Comparison of ENCODE assay signal across 10 cellular contexts in the genomic region with DNA sequence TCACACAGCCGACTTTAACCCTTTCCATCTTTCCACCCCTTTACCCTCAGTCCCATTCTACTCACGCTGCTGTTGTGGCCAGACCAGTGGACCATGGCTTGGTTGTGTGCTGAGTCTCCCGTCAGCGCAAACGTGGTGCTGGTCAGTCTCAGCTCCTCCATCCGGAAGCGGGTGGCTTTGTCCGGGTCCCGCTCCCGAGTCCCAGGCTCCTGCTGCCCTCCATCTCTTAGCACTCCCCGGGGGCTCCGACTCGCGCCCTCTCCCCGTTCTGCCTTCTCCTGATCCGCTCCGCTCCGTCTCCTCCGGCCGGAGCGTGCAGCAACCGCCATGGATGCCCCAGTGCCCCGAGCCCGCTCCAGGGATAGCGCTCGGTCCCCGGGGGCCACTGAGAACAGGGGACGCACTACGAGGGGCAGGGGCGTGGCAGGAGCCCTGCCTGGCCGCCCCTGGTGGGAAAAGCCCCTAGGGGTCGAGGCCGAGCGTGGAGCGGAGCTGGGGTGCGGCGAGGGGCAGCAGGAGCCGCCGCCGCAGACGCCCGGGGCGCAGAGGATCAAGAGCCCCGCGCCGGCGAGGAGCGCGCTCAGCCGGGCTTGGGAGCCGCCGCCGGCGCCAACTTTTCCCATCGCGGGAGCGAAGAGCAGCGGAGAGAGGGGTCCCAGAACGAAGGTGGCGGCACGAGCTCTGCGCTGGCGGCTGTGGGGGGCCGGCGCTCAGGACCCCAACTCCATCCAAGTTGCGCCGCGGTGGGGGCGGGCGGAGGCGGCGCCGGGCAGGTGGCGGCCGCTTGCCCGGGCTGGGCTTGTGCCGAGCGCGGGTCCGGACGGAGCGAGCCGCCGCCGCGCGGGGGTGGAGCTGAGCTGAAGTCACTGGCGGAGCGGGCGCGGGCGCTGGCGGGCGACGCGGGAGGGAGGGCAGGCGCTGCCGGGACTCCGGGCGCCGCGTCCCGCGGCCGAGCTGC. TPM values are rescaled to one million over a fixed set of nuclear protein-coding genes. Genes with fewer than 3 reads are reported as not detected.
DNase-seq lines count a peak whose midpoint lies in the region; ATAC-seq and TF ChIP-seq lines count a peak whose summit lies in the region.
"Had no signal": no experiment of that assay in that cellular context is flagged by ENCODE, and none has a peak within 500 bp of the region (broad histone marks: within the 10 kb centered on the region; RNA-seq: fewer than 3 reads in every experiment).

Gene SORCS1, minus strand, starts transcription at position 803 of the 958 bp plus-strand sequence.

- no peaks in the 10 kb centered on the region for H3K9me3 ChIP-seq in A673 (ENCODE audit: low read depth, low read length, poor library complexity, severe bottlenecking)
- no peaks in the 10 kb centered on the region for H3K9me3 ChIP-seq in RWPE2 (ENCODE audit: severe bottlenecking)
- no peaks in the 10 kb centered on the region for H3K9me3 ChIP-seq in neuron (ENCODE audit: low read length)

- TF ChIP-seq CTCF in A673 (conservative IDR thresholded peaks at IDR 0.05; ENCODE audit: low read depth, low read length) (no peak), RWPE2 (IDR thresholded peaks at IDR 0.05; ENCODE audit: poor library complexity, severe bottlenecking) (no peak)

- CTCF ChIA-PET in A673 (lab: Charles Lee): no interaction called here

- H2AFZ ChIP-seq in neuron (ENCODE audit: low read depth, low read length): peak within 1 kb of the TSS; percentile 51

- BruUV-seq in A673 (replicated peaks; lab: Mats Ljungman, UMichigan): no TSS peak

- H3K4me1 ChIP-seq in A673 (ENCODE audit: insufficient read depth, low read length, poor library complexity, severe bottlenecking) (peaks cover 4% of the 10 kb centered on the region), RWPE2 (ENCODE audit: insufficient read depth, poor library complexity, severe bottlenecking) (no peaks in the 10 kb centered on the region), neuron (ENCODE audit: insufficient read depth, low read length) (peaks cover 2% of the 10 kb centered on the region)

- H3K36me3 ChIP-seq in A673 (ENCODE audit: insufficient read depth, low read length, poor library complexity, severe bottlenecking) (no peaks in the 10 kb centered on the region), RWPE2 (ENCODE audit: low read depth) (no peaks in the 10 kb centered on the region), neuron (ENCODE audit: insufficient read depth, low read length) (no peaks in the 10 kb centered on the region)

- peak; percentile 52 for DNase-seq in A673 (ENCODE audit: low spot score)
- peak; percentile 42 for DNase-seq in RWPE2 (ENCODE audit: low spot score)
- peak; percentile 50 for DNase-seq in Right ventricle myocardium superior
- no peak for DNase-seq in DMS53 (lab: John Stamatoyannopoulos, UW)
- DNase-seq in activated CD8-positive, alpha-beta memory T cell treated with anti-CD3 and anti-CD28 coated beads for 24 hours: no peak
- DNase-seq in 8988T: no peak
- DNase-seq: immature natural killer cell had no signal

- intact Hi-C loops in A673 (cut with micrococcal nuclease; ENCODE audit: unreplicated experiment): no loop called here
- intact Hi-C loops in Right ventricle myocardium superior (cut with DNase I): no loop called here

- H3K27ac ChIP-seq in A673 (ENCODE audit: low read depth, low read length, poor library complexity, severe bottlenecking) (no peak within 1 kb of the TSS), RWPE2 (ENCODE audit: poor library complexity, severe bottlenecking) (no peak within 1 kb of the TSS)
- H3K27ac ChIP-seq: C4-2B had no signal

- ATAC-seq in RWPE2 (ENCODE audit: low read depth) (0 out of 3 replicates have a peak, but pooled peaks have one; percentile 23), Right ventricle myocardium superior (ENCODE audit: poor library complexity) (peak; percentile 82), HG03139 (IDR thresholded peaks at IDR 0.05; ENCODE audit: unreplicated experiment) (no peak)

- H3K27me3 ChIP-seq in A673 (replicated peaks; ENCODE audit: insufficient read depth, low read depth, low read length, poor library complexity) (peaks cover 67% of the 10 kb centered on the region), RWPE2 (ENCODE audit: insufficient read depth, poor library complexity, severe bottlenecking) (peaks cover 65% of the 10 kb centered on the region), neuron (ENCODE audit: insufficient read depth, low read length) (peaks cover 46% of the 10 kb centered on the region)

- POLR2A ChIA-PET in A673 (lab: Charles Lee; ENCODE audit: low non-redundant PET): no interaction called here

- H3K4me3 ChIP-seq in A673 (ENCODE audit: low read depth, low read length, poor library complexity, severe bottlenecking) (peak within 1 kb of the TSS; percentile 50), RWPE2 (ENCODE audit: severe bottlenecking) (no peak within 1 kb of the TSS), neuron (ENCODE audit: low read length) (peak within 1 kb of the TSS; percentile 44)

RNA-seq across cellular contexts. Expression of gene SORCS1, which starts in this region (rescaled TPM):
- total RNA-seq in A673 (2021) (0.34 and 0.50 TPM in 2 replicates), Right ventricle myocardium superior (1.7 TPM)

Comparison
In these comparisons a context has a peak if more than half of its experiments do, and no peak if none do; other contexts are left out.
1. Peak in DNase-seq and H3K4me3 ChIP-seq in A673; RNA of the gene not detected or under 1 TPM.
2. DNase-seq: peak in RWPE2 (single experiment) and Right ventricle myocardium superior (single experiment); none in DMS53 (single experiment), activated CD8-positive, alpha-beta memory T cell treated with anti-CD3 and anti-CD28 coated beads for 24 hours (single experiment) and 8988T (single experiment).